In the genomic region with DNA sequence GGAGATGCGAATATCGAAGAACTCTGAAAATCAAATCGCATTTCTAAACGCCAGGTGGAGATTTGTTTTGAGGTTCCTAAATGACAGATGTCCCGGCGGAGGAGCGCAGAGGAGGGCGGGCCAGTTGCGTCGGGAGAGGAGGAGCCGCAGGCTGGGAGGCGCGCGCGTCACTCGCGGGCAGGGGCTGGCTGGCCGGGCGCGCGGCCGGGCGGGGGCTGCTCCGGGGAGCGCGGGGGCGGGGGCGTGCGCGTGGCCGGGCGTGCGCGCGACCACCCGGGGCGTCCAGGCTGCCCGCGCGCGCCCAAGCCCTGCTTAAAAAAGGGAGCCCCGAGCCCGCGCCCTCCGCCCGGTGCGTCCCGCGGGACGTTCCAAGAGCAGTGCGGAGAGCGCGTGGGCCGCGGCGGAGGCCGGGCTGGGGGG, we compare ENCODE assay signal across 8 cellular contexts. TPM values are rescaled to one million over a fixed set of nuclear protein-coding genes. Genes with fewer than 3 reads are reported as not detected.
DNase-seq lines count a peak whose midpoint lies in the region; ATAC-seq, FAIRE-seq and TF ChIP-seq lines count a peak whose summit lies in the region.

No MANE protein-coding gene starts in this region.

- 2% methylated on average over 26 of the region's 57 CpGs for WGBS in A549 (ENCODE audit: missing lambda C conversion rate)

- DNase-seq in A549 (ENCODE audit: low read depth in 1 of 2, low spot score in 1 of 2) (peak; percentile 86 to 96), NCI-H2227 (lab: John Stamatoyannopoulos, UW; ENCODE audit: unreplicated experiment) (peak; percentile 92), caudate nucleus (lab: John Stamatoyannopoulos, UW) (peak; percentile 20 to 94 (median 80)), islet precursor cell (peak; percentile 88)
- peak; percentile 25 to 46 (median 32) for DNase-seq in activated CD4-positive, CD25-positive, alpha-beta regulatory T cell (lab: John Stamatoyannopoulos, UW)
- DNase-seq in stimulated activated CD4-positive, alpha-beta T cell treated with anti-CD3 and anti-CD28 coated beads, Interleukin-12 subunit alpha, Interleukin-12 subunit beta, amount 100 ng/mL, for 48 hours (ENCODE audit: low read depth in 2 of 3, low spot score in 1 of 3), result peak; percentile 63 to 79 (median 67)

- H3K4me1 ChIP-seq in A549, result peaks cover 9% of the 10 kb centered on the region

- no peaks in the 10 kb centered on the region for H3K9me3 ChIP-seq in A549

- no peak for FAIRE-seq in A549 (lab: Jason Lieb, UNC)

- ATAC-seq in A549, result peak; percentile 87 to 90
- ATAC-seq in GM18858 (IDR thresholded peaks at IDR 0.05; ENCODE audit: unreplicated experiment), result peak; percentile 48
- peak; percentile 71 for ATAC-seq in HG03066 (IDR thresholded peaks at IDR 0.05; ENCODE audit: low read depth, unreplicated experiment)

- peak overlapping the region; percentile 79 for H3K4me2 ChIP-seq in A549

- POLR2A ChIA-PET in A549 (lab: Yijun Ruan, JAX), result interaction anchor here (1.1 to 3.0 kb wide), 6 partner anchors 9 to 110 kb away, joined by 3 to 23 read pairs (median 6); partner anchors contain the start of genes H3-3A and SDE2

- TF ChIP-seq EP300 in A549 (IDR thresholded peaks at IDR 0.05), result no peak

- CTCF ChIA-PET in A549 (lab: Yijun Ruan, JAX), result interaction anchor here (1.0 to 6.9 kb wide), 6 partner anchors 10 to 44 kb away, joined by 3 to 73 read pairs (median 24); no protein-coding TSS in a partner anchor

- H3K27ac ChIP-seq in A549, result peak overlapping the region; percentile 95 to 97
- H3K27ac ChIP-seq in caudate nucleus (ENCODE audit: low read depth, low read length), result peak overlapping the region; percentile 98

- TF ChIP-seq POLR2A in A549 (IDR thresholded peaks at IDR 0.05; ENCODE audit: low read length), result peak; percentile 60

- no peak for TF ChIP-seq CTCF in A549 (IDR thresholded peaks at IDR 0.05)

- TF ChIP-seq RAD21 in A549 (conservative IDR thresholded peaks at IDR 0.05 in 1 of 2, IDR thresholded peaks at IDR 0.05 in 1 of 2), result no peak

- H3K4me3 ChIP-seq in A549, result peak overlapping the region; percentile 96

TF ChIP-seq in A549, 52 proteins besides CTCF, POLR2A, EP300 and RAD21:
- TF ChIP-seq SMC3 (IDR thresholded peaks at IDR 0.05) (no peak), RFX5 (IDR thresholded peaks at IDR 0.05) (no peak), CBX2 (IDR thresholded peaks at IDR 0.05; ENCODE audit: borderline replicate concordance, low read depth) (no peak), SREBF2 (IDR thresholded peaks at IDR 0.05) (no peak), JUN (IDR thresholded peaks at IDR 0.05) (peak in 1 of 2 experiments; percentile 67; a peak in 1 of 5 replicates)
- TF ChIP-seq, protein P1, sequence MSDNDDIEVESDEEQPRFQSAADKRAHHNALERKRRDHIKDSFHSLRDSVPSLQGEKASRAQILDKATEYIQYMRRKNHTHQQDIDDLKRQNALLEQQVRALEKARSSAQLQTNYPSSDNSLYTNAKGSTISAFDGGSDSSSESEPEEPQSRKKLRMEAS (IDR thresholded peaks at IDR 0.05), result peak; percentile 36

RNA-seq across cellular contexts. Expression of gene H3-3A, which starts 47.3 kb away (rescaled TPM):
- 366 and 457 TPM in 2 replicates for polyA plus RNA-seq in A549 (2011; rRNA removed)
- polyA plus RNA-seq in A549 (2012; cell fraction: cytosol; rRNA removed), result 369 and 462 TPM in 2 replicates
- polyA plus RNA-seq in A549 (2012; cell fraction: nucleus; rRNA removed), result 137 and 170 TPM in 2 replicates
- polyA plus RNA-seq in A549 (2017; fragmentation: RNase III; extraction: RNeasy Plus Mini Kit Qiagen cat#74134 plus additional on column Dnase treatment), result 451 to 534 TPM (median 530 TPM) in 3 replicates
- polyA minus RNA-seq in A549 (2011; rRNA and poly(A)+ RNA removed), result 54.3 and 60.0 TPM in 2 replicates

Comparison
In these comparisons a context has a peak if more than half of its experiments do, and no peak if none do; other contexts are left out.
1. Peak in every context shown above with its lines: DNase-seq, ATAC-seq, H3K4me3 ChIP-seq and H3K27ac ChIP-seq.
2. DNase-seq: peak in every context shown above with its lines; median percentile 92 in NCI-H2227; 91 in A549; 88 in islet precursor cell; 80 in caudate nucleus; 67 in stimulated activated CD4-positive, alpha-beta T cell treated with anti-CD3 and anti-CD28 coated beads, Interleukin-12 subunit alpha, Interleukin-12 subunit beta, amount 100 ng/mL, for 48 hours; 32 in activated CD4-positive, CD25-positive, alpha-beta regulatory T cell.